Comparison of ENCODE assay signal across 8 cellular contexts in the genomic region with DNA sequence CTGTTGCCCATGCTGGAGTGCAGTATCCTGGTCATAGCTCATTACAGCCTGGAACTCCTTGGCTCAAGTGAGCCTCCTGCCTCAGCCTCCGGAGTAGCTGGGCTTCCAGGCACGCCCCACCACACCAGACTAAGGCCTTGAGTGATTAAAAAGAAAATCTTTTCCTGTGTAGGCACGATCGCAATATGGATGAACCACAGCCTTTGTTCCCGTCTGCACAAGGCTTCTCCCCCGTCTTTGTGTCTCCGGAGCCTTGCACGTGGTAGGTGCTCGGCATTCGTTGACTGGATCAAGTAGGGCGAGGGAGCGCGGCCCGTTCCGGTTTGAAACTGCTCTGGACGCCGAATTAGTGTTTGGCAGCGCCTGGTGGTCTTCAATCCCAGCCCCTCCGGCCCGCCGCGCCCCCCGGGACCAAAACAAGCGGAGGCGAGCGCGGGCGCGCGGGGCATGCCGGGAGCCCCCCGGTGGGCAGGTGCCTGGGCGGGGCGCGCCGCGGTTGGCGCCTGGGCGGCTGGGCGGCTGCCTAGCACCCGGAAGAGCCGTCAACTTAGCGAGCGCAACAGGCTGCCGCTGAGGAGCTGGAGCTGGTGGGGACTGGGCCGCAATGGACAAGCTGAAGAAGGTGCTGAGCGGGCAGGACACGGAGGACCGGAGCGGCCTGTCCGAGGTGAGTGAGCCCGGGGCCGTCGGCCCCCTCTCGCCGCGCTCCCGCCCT. TPM values are rescaled to one million over a fixed set of nuclear protein-coding genes. Genes with fewer than 3 reads are reported as not detected.
DNase-seq lines count a peak whose midpoint lies in the region; ATAC-seq and TF ChIP-seq lines count a peak whose summit lies in the region.

Gene SFT2D2 (plus strand): TSS at position 529 of the 715 bp plus-strand sequence. CDS start 76 bp downstream, at position 605.

- H3K9me3 ChIP-seq in HUES6 (ENCODE audit: control insufficient read depth, insufficient read depth, low read depth, low read length) = peaks cover 7% of the 10 kb centered on the region
- no peaks in the 10 kb centered on the region for H3K9me3 ChIP-seq in mucosa of rectum (ENCODE audit: control insufficient read depth in 2 of 2, low read length in 2 of 2)

- H3K4me3 Mint-ChIP-seq in Calu3 (ENCODE audit: low read depth, unreplicated experiment) = peak within 1 kb of the TSS; percentile 85

- H3K27ac Mint-ChIP-seq in Calu3 (ENCODE audit: unreplicated experiment) = peak within 1 kb of the TSS; percentile 86

- peaks cover under 1% of the 10 kb centered on the region; the same call in 1 of the 2 replicates for H3K36me3 ChIP-seq in HUES6 (ENCODE audit: control insufficient read depth, insufficient read depth, low read length)
- peaks cover 0 to 3% of the 10 kb centered on the region in 2 donors for H3K36me3 ChIP-seq in mucosa of rectum (ENCODE audit: control insufficient read depth in 2 of 2, insufficient read depth in 2 of 2, low read length in 2 of 2)

- no peak for TF ChIP-seq CTCF in Calu3 (IDR thresholded peaks at IDR 0.05; ENCODE audit: unreplicated experiment)
- TF ChIP-seq CTCF in epithelial cell of proximal tubule (conservative IDR thresholded peaks at IDR 0.05; ENCODE audit: low read depth, low read length) = no peak

- ATAC-seq in GM21390 (IDR thresholded peaks at IDR 0.05; ENCODE audit: unreplicated experiment) = peak; percentile 68

- H3K9me3 Mint-ChIP-seq in Calu3 (ENCODE audit: low read depth, unreplicated experiment) = peaks cover 6% of the 10 kb centered on the region

- BruUV-seq in Calu3 (replicated peaks; lab: Mats Ljungman, UMichigan) = TSS peak; percentile 98

- H3K4me1 ChIP-seq in HUES6 (ENCODE audit: control insufficient read depth, insufficient read depth, low read length) (peaks cover 18% of the 10 kb centered on the region), mucosa of rectum (ENCODE audit: control insufficient read depth in 2 of 2, insufficient read depth in 2 of 2, low read length in 2 of 2) (peaks cover 7 to 18% of the 10 kb centered on the region in 2 donors)

- H3K27me3 Mint-ChIP-seq in Calu3 (ENCODE audit: unreplicated experiment) = no peaks in the 10 kb centered on the region

- DNase-seq in Calu3 (peak; percentile 94), OCI-M1 (lab: John Stamatoyannopoulos, UW) (peak; percentile 91), activated T-cell treated with anti-CD3 and anti-CD28 coated beads for 4 hours (peak; percentile 67), epithelial cell of proximal tubule (ENCODE audit: low read depth) (no peak)
- DNase-seq in stimulated activated CD8-positive, alpha-beta memory T cell treated with anti-CD3 and anti-CD28 coated beads, Interleukin-4, amount 100 ng/mL, for 48 hours = peak; percentile 84

- intact Hi-C loops in Calu3 (cut with micrococcal nuclease; ENCODE audit: unreplicated experiment) = no loop called here

- CTCF ChIA-PET in Calu3 (lab: Charles Lee) = interaction anchor here (0.6 to 2.6 kb wide), 7 partner anchors 9 to 574 kb away, joined by 3 to 23 read pairs (median 4); partner anchors contain the start of gene TIPRL

- H3K27me3 ChIP-seq in HUES6 (ENCODE audit: control insufficient read depth, insufficient read depth, low read length) = no peaks in the 10 kb centered on the region
- no peaks in the 10 kb centered on the region for H3K27me3 ChIP-seq in mucosa of rectum (ENCODE audit: control insufficient read depth in 2 of 2, insufficient read depth in 2 of 2, low read length in 2 of 2)

- peaks cover 42% of the 10 kb centered on the region for H3K36me3 Mint-ChIP-seq in Calu3 (ENCODE audit: insufficient read depth, unreplicated experiment)

- H3K9ac ChIP-seq in HUES6 (ENCODE audit: low read length) (peak within 1 kb of the TSS; percentile 91), mucosa of rectum (ENCODE audit: low read depth in 1 of 2, low read length in 2 of 2) (peak within 1 kb of the TSS; percentile 91 to 94)

- H3K4me1 Mint-ChIP-seq in Calu3 (ENCODE audit: low read depth, unreplicated experiment) = peaks cover 58% of the 10 kb centered on the region

- peak within 1 kb of the TSS; percentile 91; the same call in 1 of the 2 replicates for H3K27ac ChIP-seq in HUES6 (ENCODE audit: low read depth, low read length)
- H3K27ac ChIP-seq in mucosa of rectum (ENCODE audit: low read depth in 2 of 2, low read length in 2 of 2) = peak within 1 kb of the TSS; percentile 83 to 84

- H3K4me3 ChIP-seq in HUES6 (ENCODE audit: low read depth, low read length) (peak within 1 kb of the TSS; percentile 96), epithelial cell of proximal tubule (ENCODE audit: low read depth, low read length) (peak within 1 kb of the TSS; percentile 85), mucosa of rectum (ENCODE audit: low read length in 2 of 2) (peak within 1 kb of the TSS; percentile 88 to 96)

RNA-seq across cellular contexts. Expression of gene SFT2D2, which starts in this region (rescaled TPM):
- total RNA-seq in Calu3 (2022) (88.2 and 98.3 TPM in 2 replicates), epithelial cell of proximal tubule (22.5 and 25.3 TPM in 2 replicates)
